ENCODE assay signal across 1 cellular context in genomic region chr9:111661802-111662491, GRCh38.
A peak's percentile ranks its signal among the peaks of the same experiment; 100 is the strongest.
TF ChIP-seq lines count a peak whose summit lies in the region.

No MANE protein-coding gene starts in this region.

TF ChIP-seq in GM12878, 131 proteins besides CTCF, POLR2A, EP300 and RAD21:
- TF ChIP-seq ETV6 (conservative IDR thresholded peaks at IDR 0.05 in 1 of 2, IDR thresholded peaks at IDR 0.05 in 1 of 2; ENCODE audit: borderline replicate concordance in 1 of 2, low read depth in 1 of 2) (peak in 1 of 2 experiments; percentile 72; a peak in 1 of 4 replicates), IRF4 (IDR thresholded peaks at IDR 0.05; ENCODE audit: low read depth, low read length) (no peak), FOXK2 (IDR thresholded peaks at IDR 0.05) (no peak), EGR1 (IDR thresholded peaks at IDR 0.05; ENCODE audit: borderline replicate concordance in 1 of 2, low read depth in 2 of 2, low read length in 2 of 2) (peak in 1 of 2 experiments; percentile 36; a peak in 1 of 3 replicates)
TF ChIP-seq in GM12878: peak in this region for 2.
